ENCODE assay signal across 8 cellular contexts in the genomic region with DNA sequence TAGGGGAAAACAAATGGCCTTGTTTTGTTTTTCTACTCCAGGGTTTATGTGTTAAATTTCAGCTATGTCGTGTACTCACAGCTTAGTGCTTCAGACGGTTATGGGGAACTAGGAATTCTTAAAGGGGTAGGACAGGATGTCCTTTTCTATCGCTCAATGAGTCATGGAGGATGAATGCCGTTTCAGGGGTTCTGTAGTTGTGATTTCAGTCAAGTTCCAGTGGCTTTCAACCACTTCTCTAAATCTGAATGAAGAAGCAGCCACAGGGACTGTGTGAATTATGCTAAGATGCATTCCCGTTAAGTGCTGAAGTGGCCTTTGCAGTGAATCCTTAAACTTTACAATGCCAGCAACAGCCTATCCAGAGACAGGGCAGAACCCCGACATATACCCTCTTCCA.
DNase-seq lines count a peak whose midpoint lies in the region; ATAC-seq and TF ChIP-seq lines count a peak whose summit lies in the region.

No MANE protein-coding gene starts in this region.

- H3K36me3 ChIP-seq in Karpas-422 (ENCODE audit: insufficient read depth, low read length), result no peaks in the 10 kb centered on the region

- peak overlapping the region; percentile 70 for H3K4me2 ChIP-seq in Karpas-422 (ENCODE audit: low read depth, low read length, poor library complexity, severe bottlenecking)

- no peaks in the 10 kb centered on the region for H3K27me3 ChIP-seq in Karpas-422 (ENCODE audit: low read length)

- peak; percentile 86 for ATAC-seq in GM21786 (IDR thresholded peaks at IDR 0.05; ENCODE audit: unreplicated experiment)

- peak overlapping the region; percentile 92 for H3K27ac ChIP-seq in Karpas-422 (ENCODE audit: low read length)
- H3K27ac ChIP-seq in coronary artery, result peak overlapping the region; percentile 61 to 81

- H4K20me1 ChIP-seq in Karpas-422 (ENCODE audit: insufficient read depth, low read depth, low read length), result no peaks in the 10 kb centered on the region

- peak overlapping the region; percentile 52 for H3K9ac ChIP-seq in Karpas-422 (ENCODE audit: low read length)

- H3K9me3 ChIP-seq in Karpas-422 (ENCODE audit: low read length), result no peaks in the 10 kb centered on the region

- no peaks in the 10 kb centered on the region for H3K9me2 ChIP-seq in Karpas-422 (replicated peaks; ENCODE audit: insufficient read depth, low read length)

- H2AFZ ChIP-seq in Karpas-422 (ENCODE audit: low read length), result peak overlapping the region; percentile 78; the same call in 1 of the 2 replicates

- H3K4me3 ChIP-seq in GM12864 (ENCODE audit: low read depth, low read length), result no peak overlapping the region
- peak overlapping the region; percentile 37 for H3K4me3 ChIP-seq in Karpas-422 (ENCODE audit: low read length)
- H3K4me3 ChIP-seq in coronary artery, result peak overlapping the region; percentile 36

- H3K4me1 ChIP-seq in Karpas-422 (ENCODE audit: low read length), result peaks cover 56% of the 10 kb centered on the region

- no peak for TF ChIP-seq CTCF in GM12864 (IDR thresholded peaks at IDR 0.05; ENCODE audit: low read depth, low read length, missing control alignments)
- no peak for TF ChIP-seq CTCF in coronary artery (IDR thresholded peaks at IDR 0.05)

- H3K79me2 ChIP-seq in Karpas-422 (ENCODE audit: low read length), result no peaks in the 10 kb centered on the region

- DNase-seq in GM12864 (ENCODE audit: low read depth), result peak; percentile 50
- peak; percentile 61 for DNase-seq in Karpas-422
- no peak for DNase-seq in coronary artery (ENCODE audit: low spot score)
- peak; percentile 33 for DNase-seq in midbrain (lab: John Stamatoyannopoulos, UW)
- DNase-seq in DMS 273 treated with DMSO at 0.1 percent for 48 hours (lab: John Stamatoyannopoulos, UW), result no peak
- no peak for DNase-seq in AG08396 (ENCODE audit: low spot score)
- DNase-seq in stimulated activated CD4-positive, alpha-beta T cell treated with anti-CD3 and anti-CD28 coated beads, Interleukin-2, amount 100 ng/mL, for 48 hours, result no peak

Comparison
In these comparisons a context has a peak if more than half of its experiments do, and no peak if none do; other contexts are left out.
1. DNase-seq: peak in GM12864 (single experiment), Karpas-422 (single experiment) and midbrain (single experiment); none in coronary artery (single experiment), DMS 273 treated with DMSO at 0.1 percent for 48 hours (single experiment), AG08396 (single experiment) and stimulated activated CD4-positive, alpha-beta T cell treated with anti-CD3 and anti-CD28 coated beads, Interleukin-2, amount 100 ng/mL, for 48 hours (0 of 2).